ENCODE assay signal across 1 cellular context in genomic region chr19:1260749-1261511, GRCh38.
TF ChIP-seq lines count a peak whose summit lies in the region.

No MANE protein-coding gene starts in this region.

TF ChIP-seq in H1, 55 proteins besides CTCF, POLR2A, EP300 and RAD21:
- TF ChIP-seq CREB1 (IDR thresholded peaks at IDR 0.05) (peak; percentile 87), POU5F1 (IDR thresholded peaks at IDR 0.05; ENCODE audit: low read depth, low read length) (no peak), SUZ12 (IDR thresholded peaks at IDR 0.05; ENCODE audit: low read length) (no peak), SP2 (IDR thresholded peaks at IDR 0.05; ENCODE audit: low read length) (peak; percentile 80), YY1 (IDR thresholded peaks at IDR 0.05; ENCODE audit: low read depth, low read length) (no peak), SRF (IDR thresholded peaks at IDR 0.05; ENCODE audit: low read depth, low read length) (no peak), SIX5 (IDR thresholded peaks at IDR 0.05; ENCODE audit: low read depth, low read length) (no peak), SAP30 (IDR thresholded peaks at IDR 0.05; ENCODE audit: insufficient read depth, insufficient replicate concordance, low read length) (no peak), CTBP2 (IDR thresholded peaks at IDR 0.05; ENCODE audit: borderline replicate concordance, insufficient read depth, insufficient read length, low read length) (peak; percentile 64), BCL11A (IDR thresholded peaks at IDR 0.05; ENCODE audit: low read depth in 2 of 2, low read length in 2 of 2) (no peak), MAX (IDR thresholded peaks at IDR 0.05) (0 out of 2 replicates have a peak, but pooled peaks have one; percentile 34), TEAD4 (IDR thresholded peaks at IDR 0.05; ENCODE audit: low read depth, low read length) (no peak), ASH2L (IDR thresholded peaks at IDR 0.05; ENCODE audit: low read length) (no peak), HDAC6 (IDR thresholded peaks at IDR 0.05; ENCODE audit: low read depth, low read length) (no peak), PHF8 (conservative IDR thresholded peaks at IDR 0.05; ENCODE audit: low read depth, low read length) (no peak), JUND (IDR thresholded peaks at IDR 0.05; ENCODE audit: low read length) (0 out of 2 replicates have a peak, but pooled peaks have one; percentile 56), E2F6 (IDR thresholded peaks at IDR 0.05) (no peak), SP1 (IDR thresholded peaks at IDR 0.05; ENCODE audit: low read depth, low read length) (peak; percentile 97), CEBPB (IDR thresholded peaks at IDR 0.05; ENCODE audit: low read depth, low read length) (no peak), SIN3A (conservative IDR thresholded peaks at IDR 0.05 in 1 of 2, IDR thresholded peaks at IDR 0.05 in 1 of 2; ENCODE audit: low read depth in 1 of 2, low read length in 2 of 2) (peak; percentile 49 to 79; a peak in 3 of 4 replicates), KDM1A (IDR thresholded peaks at IDR 0.05; ENCODE audit: borderline replicate concordance, low read length) (no peak), SP4 (IDR thresholded peaks at IDR 0.05; ENCODE audit: low read length) (peak; percentile 73; the same call in 1 of the 2 replicates), JUN (IDR thresholded peaks at IDR 0.05; ENCODE audit: low read depth, low read length) (no peak), NRF1 (IDR thresholded peaks at IDR 0.05; ENCODE audit: low read depth, low read length) (peak; percentile 86), CHD2 (IDR thresholded peaks at IDR 0.05; ENCODE audit: low read length) (peak; percentile 90), RFX5 (IDR thresholded peaks at IDR 0.05; ENCODE audit: borderline replicate concordance, low read depth, low read length) (no peak), CBX8 (IDR thresholded peaks at IDR 0.05; ENCODE audit: borderline replicate concordance, low read depth, low read length) (no peak)
